ENCODE assay signal across 8 cellular contexts in the genomic region with DNA sequence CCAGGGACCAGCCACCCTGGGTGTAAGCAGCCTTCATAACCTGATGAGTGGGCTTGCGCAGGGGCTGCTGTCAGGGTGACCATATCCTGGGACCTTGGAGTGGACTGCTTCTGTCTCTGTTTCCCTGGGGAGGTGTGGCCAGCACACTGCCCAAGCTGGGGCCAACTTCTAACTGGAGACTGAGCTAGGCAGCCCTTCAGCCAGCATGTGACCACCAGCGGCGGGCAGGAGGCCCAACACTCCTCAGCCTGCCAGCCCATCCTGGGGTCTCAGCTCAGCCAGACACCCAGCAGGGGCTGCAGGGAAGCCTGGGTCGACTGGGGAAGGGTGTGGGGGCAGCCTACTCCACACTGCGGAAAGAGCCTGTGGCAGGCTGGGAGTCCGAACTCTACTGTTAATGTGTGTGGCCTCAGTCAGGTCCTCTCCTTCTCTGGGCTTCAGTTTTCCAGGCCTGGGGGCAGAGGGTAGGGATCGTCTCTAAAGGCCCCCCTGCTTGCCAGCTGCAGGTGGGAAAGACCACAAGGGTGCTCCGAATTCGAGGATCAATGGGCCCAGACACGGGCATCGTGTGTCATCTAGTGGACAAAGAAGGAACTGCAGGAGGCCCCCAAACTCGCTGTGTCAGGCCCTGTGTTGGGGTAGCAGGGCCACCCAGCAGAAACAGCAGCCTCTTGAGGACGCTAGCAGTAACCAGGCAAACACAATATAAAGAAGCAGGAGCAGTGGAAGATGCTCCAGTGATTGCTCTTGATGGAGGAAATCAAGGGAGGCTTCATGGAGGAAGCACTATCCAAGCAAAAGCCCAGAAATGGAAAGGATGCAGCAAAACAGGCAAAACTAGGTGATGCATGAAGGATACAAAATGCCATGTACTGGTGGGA. TPM values are rescaled to one million over a fixed set of nuclear protein-coding genes. Genes with fewer than 3 reads are reported as not detected.
DNase-seq lines count a peak whose midpoint lies in the region; ATAC-seq and TF ChIP-seq lines count a peak whose summit lies in the region.

No MANE protein-coding gene starts in this region.

- H3K36me3 ChIP-seq in RWPE2 (ENCODE audit: low read depth) (no peaks in the 10 kb centered on the region), prostate gland (no peaks in the 10 kb centered on the region)

- TF ChIP-seq CTCF in RWPE2 (IDR thresholded peaks at IDR 0.05; ENCODE audit: poor library complexity, severe bottlenecking): peak; percentile 97
- peak; percentile 97 to 100 (median 98) for TF ChIP-seq CTCF in prostate gland (IDR thresholded peaks at IDR 0.05)

- H3K4me1 ChIP-seq in RWPE2 (ENCODE audit: insufficient read depth, poor library complexity, severe bottlenecking) (no peaks in the 10 kb centered on the region), prostate gland (replicated peaks) (no peaks in the 10 kb centered on the region)

- DNase-seq in D341Med (ENCODE audit: low spot score): peak; percentile 84
- DNase-seq in RWPE2 (ENCODE audit: low spot score): no peak
- peak; percentile 51 to 52 for DNase-seq in activated T-helper 1 cell treated with anti-CD3 and anti-CD28 coated beads, Interleukin-2, amount 50 U/mL, for 16 hours (ENCODE audit: low read depth in 1 of 2, low spot score in 1 of 2)
- peak; percentile 80 for DNase-seq in germinal center (ENCODE audit: low spot score)
- DNase-seq in prostate gland (ENCODE audit: low spot score): peak; percentile 39
- DNase-seq in NCI-H2029 (lab: John Stamatoyannopoulos, UW): no peak

- H3K4me3 ChIP-seq in RWPE2 (ENCODE audit: severe bottlenecking): no peak overlapping the region
- no peak overlapping the region for H3K4me3 ChIP-seq in prostate gland

- H3K27me3 ChIP-seq in RWPE2 (ENCODE audit: insufficient read depth, poor library complexity, severe bottlenecking) (no peaks in the 10 kb centered on the region), prostate gland (replicated peaks; ENCODE audit: insufficient read depth) (no peaks in the 10 kb centered on the region)

- no peak for TF ChIP-seq POLR2A in prostate gland (IDR thresholded peaks at IDR 0.05)

- 42% methylated on average over 12 of the region's 13 CpGs for WGBS in prostate gland

- intact Hi-C loops in prostate gland (cut with DNase I): loop anchor here (2.0 kb wide), 1 partner anchor 18 kb away; no protein-coding TSS in a partner anchor

- H3K9me3 ChIP-seq in RWPE2 (ENCODE audit: severe bottlenecking) (no peaks in the 10 kb centered on the region), prostate gland (no peaks in the 10 kb centered on the region)

- H3K27ac ChIP-seq in RWPE2 (ENCODE audit: poor library complexity, severe bottlenecking) (no peak overlapping the region), prostate gland (no peak overlapping the region)

- peak; percentile 61 for ATAC-seq in HG02852 (IDR thresholded peaks at IDR 0.05; ENCODE audit: unreplicated experiment)
- ATAC-seq in RWPE2 (ENCODE audit: low read depth): peak; percentile 41; the same call in 2 of the 3 replicates
- ATAC-seq in HG03135 (IDR thresholded peaks at IDR 0.05; ENCODE audit: unreplicated experiment): no peak

RNA-seq across cellular contexts. Expression of a gene that starts 2.0 kb away (rescaled TPM):
- total RNA-seq in prostate gland: 1 to 10 TPM; 3.5 to 7.6 TPM

RNA-seq across cellular contexts. Expression of a gene that starts 7.0 kb away (rescaled TPM):
- 100 to 1,000 TPM in 1 of 2 donors, 1 to 10 TPM in 1; 2.7 to 109 TPM for total RNA-seq in prostate gland

RNA-seq across cellular contexts. Expression of a gene that starts 8.5 kb away (rescaled TPM):
- total RNA-seq in prostate gland: 100 to 1,000 TPM; 107 to 277 TPM

RNA-seq across cellular contexts. Expression of a gene that starts 36.4 kb away (rescaled TPM):
- 100 to 1,000 TPM in 1 of 2 donors, 1 to 10 TPM in 1; 6.4 to 176 TPM for total RNA-seq in prostate gland

RNA-seq across cellular contexts. Expression of a gene that starts 37.1 kb away (rescaled TPM):
- total RNA-seq in prostate gland: 100 to 1,000 TPM in 1 of 2 donors, 10 to 100 TPM in 1; 70.1 to 107 TPM

Comparison
In these comparisons a context has a peak if more than half of its experiments do, and no peak if none do; other contexts are left out.
1. DNase-seq: peak in D341Med (single experiment), activated T-helper 1 cell treated with anti-CD3 and anti-CD28 coated beads, Interleukin-2, amount 50 U/mL, for 16 hours (2 of 2), germinal center (single experiment) and prostate gland (single experiment); none in RWPE2 (single experiment) and NCI-H2029 (single experiment).